18 cellular contexts compared by ENCODE assay signal in genomic region chr1:210689741-210690635, GRCh38.
DNase-seq lines count a peak whose midpoint lies in the region; ATAC-seq, FAIRE-seq and TF ChIP-seq lines count a peak whose summit lies in the region.
"Had no signal": no experiment of that assay in that cellular context is flagged by ENCODE, and none has a peak within 500 bp of the region (broad histone marks: within the 10 kb centered on the region; RNA-seq: fewer than 3 reads in every experiment).

No MANE protein-coding gene starts in this region.

- no peaks in the 10 kb centered on the region for H3K27me3 ChIP-seq in aorta (ENCODE audit: control insufficient read depth in 1 of 2, insufficient read depth in 2 of 2, low read length in 1 of 2)
- H3K27me3 ChIP-seq: BLaER1 treated with 17β-estradiol and CSF1 and Interleukin-3, amounts not matched to agents 10 nM and 100 nM had no signal

- H3K9me3 ChIP-seq in aorta (ENCODE audit: control insufficient read depth, low read length) = no peaks in the 10 kb centered on the region
- H3K9me3 ChIP-seq: BLaER1 treated with 17β-estradiol and CSF1 and Interleukin-3, amounts not matched to agents 10 nM and 100 nM had no signal

- H3K36me3 ChIP-seq in aorta (ENCODE audit: control insufficient read depth in 1 of 2, insufficient read depth in 2 of 2, low read length in 1 of 2) = no peaks in the 10 kb centered on the region
- H3K36me3 ChIP-seq: BLaER1 treated with 17β-estradiol and CSF1 and Interleukin-3, amounts not matched to agents 10 nM and 100 nM had no signal

- H3K4me3 ChIP-seq in aorta (ENCODE audit: low read length in 2 of 2) = no peak overlapping the region
- H3K4me3 ChIP-seq: BLaER1 treated with 17β-estradiol and CSF1 and Interleukin-3, amounts not matched to agents 10 nM and 100 nM had no signal

- intact Hi-C loops in aorta (cut with DNase I) = no loop called here

- no peak for ATAC-seq in aorta (ENCODE audit: low FRiP score)
- no peak for ATAC-seq in HG02840 (IDR thresholded peaks at IDR 0.05; ENCODE audit: low FRiP score, unreplicated experiment)
- ATAC-seq: CD8-positive, alpha-beta T cell had no signal

- 85 to 87% methylated on average over 9 of the region's 9 CpGs for WGBS in aorta, 2 donors

- FAIRE-seq in H54 (lab: Jason Lieb, UNC) (no peak), RCC 7860 (lab: Jason Lieb, UNC) (no peak)
- FAIRE-seq: GM12891 had no signal

- peak overlapping the region; percentile 73 for H3K27ac ChIP-seq in cingulate gyrus (ENCODE audit: low read depth, low read length)
- peak overlapping the region; percentile 33 for H3K27ac ChIP-seq in temporal lobe (ENCODE audit: low read depth, low read length)
- no peak overlapping the region for H3K27ac ChIP-seq in aorta (ENCODE audit: low read depth in 1 of 2, low read length in 2 of 2)
- H3K27ac ChIP-seq: BLaER1 treated with 17β-estradiol and CSF1 and Interleukin-3, amounts not matched to agents 10 nM and 100 nM; RWPE1 had no signal

- H3K4me1 ChIP-seq in aorta (ENCODE audit: control insufficient read depth in 1 of 2, insufficient read depth in 2 of 2, low read length in 2 of 2) = no peaks in the 10 kb centered on the region

- DNase-seq in H54 (ENCODE audit: insufficient read length, low spot score) = peak; percentile 53
- peak; percentile 69 for DNase-seq in RCC 7860 (ENCODE audit: low spot score)
- no peak for DNase-seq in NCI-H2227 treated with DMSO at 0.1 percent for 48 hours (lab: John Stamatoyannopoulos, UW)
- no peak for DNase-seq in aorta
- DNase-seq: Calu3; CD8-positive, alpha-beta T cell; HFFc6; Kasumi-1; NCI-H1105 treated with DMSO at 0.1 percent for 48 hours; NCI-H1694; NCI-H2081 treated with DMSO at 0.1 percent for 48 hours; NCI-H524 had no signal

- TF ChIP-seq POLR2A in H54 (IDR thresholded peaks at IDR 0.05; ENCODE audit: low read depth, low read length) = no peak

Comparison
In these comparisons a context has a peak if more than half of its experiments do, and no peak if none do; other contexts are left out.
1. DNase-seq: peak in H54 (single experiment) and RCC 7860 (single experiment); none in NCI-H2227 treated with DMSO at 0.1 percent for 48 hours (single experiment) and aorta (0 of 2).
2. H3K27ac ChIP-seq: peak in cingulate gyrus (single experiment) and temporal lobe (single experiment); none in aorta (0 of 2).